In the genomic region with DNA sequence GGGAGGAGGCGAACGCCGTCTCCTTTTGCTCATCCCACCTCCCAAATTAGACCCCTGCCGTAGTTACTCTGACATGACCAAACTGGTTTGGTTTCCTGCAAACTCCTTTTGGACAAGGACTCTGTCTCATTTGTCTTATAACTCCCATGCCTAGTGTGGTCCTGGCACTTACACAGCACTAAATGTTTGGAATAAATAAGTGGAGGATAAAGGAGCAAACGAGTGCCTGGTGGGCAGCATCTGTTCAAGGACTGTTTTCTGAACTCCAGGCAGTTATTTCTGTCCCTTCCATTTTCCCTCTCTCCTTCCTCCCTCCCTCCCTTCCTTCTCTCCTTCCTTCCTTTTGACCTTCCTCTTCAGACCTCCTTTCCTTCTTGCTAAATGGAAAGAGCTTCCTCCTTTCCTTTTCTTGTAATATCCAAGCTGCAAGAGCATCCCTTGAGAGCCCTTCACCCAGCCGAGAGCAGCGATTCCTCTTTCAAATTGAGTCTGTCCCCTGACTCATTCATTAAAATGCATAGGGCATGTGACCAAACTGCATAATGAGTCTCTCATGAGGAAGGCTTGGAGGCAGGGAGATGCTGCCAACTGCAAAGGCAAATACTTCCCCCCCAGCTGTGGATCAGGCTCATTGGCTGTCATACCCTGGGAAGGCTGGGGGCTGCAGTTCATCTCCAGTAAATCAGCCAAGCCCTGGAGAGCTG, we compare ENCODE assay signal across 8 cellular contexts. TPM values are rescaled to one million over a fixed set of nuclear protein-coding genes. Genes with fewer than 3 reads are reported as not detected.
DNase-seq lines count a peak whose midpoint lies in the region; ATAC-seq and TF ChIP-seq lines count a peak whose summit lies in the region.

No MANE protein-coding gene starts in this region.

- peak overlapping the region; percentile 12; the same call in 1 of the 2 replicates for H3K9ac ChIP-seq in ES-I3 (ENCODE audit: low read depth, low read length)

- DNase-seq in fibroblast of gingiva (ENCODE audit: low read depth) (peak; percentile 98), glomerular visceral epithelial cell (ENCODE audit: extremely low spot score) (no peak)
- DNase-seq in natural killer cell treated with Interleukin-12 subunit alpha and Interleukin-12 subunit beta and Interleukin-15 and Interleukin-18, amount 100 ng/mL, for 72 hours (ENCODE audit: low spot score): no peak
- DNase-seq in stimulated activated naive CD4-positive, alpha-beta T cell treated with Interleukin-2 at 50 U/mL for 16 hours (lab: John Stamatoyannopoulos, UW): no peak

- H3K36me3 Mint-ChIP-seq in IgD-negative memory B cell: no peaks in the 10 kb centered on the region
- H3K36me3 Mint-ChIP-seq in natural killer cell treated with Interleukin-12 subunit alpha and Interleukin-12 subunit beta and Interleukin-15 and Interleukin-18, amount 100 ng/mL, for 72 hours: no peaks in the 10 kb centered on the region

- H3K9me3 ChIP-seq in ES-I3 (ENCODE audit: control insufficient read depth, insufficient read depth, low read length): no peaks in the 10 kb centered on the region

- ATAC-seq in GM21423 (IDR thresholded peaks at IDR 0.05; ENCODE audit: unreplicated experiment): peak; percentile 48
- ATAC-seq in SK-N-SH treated with all-trans-retinoic acid at 6 μM for 48 hours: peak; percentile 77
- peak in 1 of 2 donors; percentile 56 for ATAC-seq in natural killer cell treated with Interleukin-12 subunit alpha and Interleukin-12 subunit beta and Interleukin-15 and Interleukin-18, amount 100 ng/mL, for 72 hours

- H3K4me3 Mint-ChIP-seq in IgD-negative memory B cell: peak overlapping the region; percentile 31 to 97 (median 82)
- H3K4me3 Mint-ChIP-seq in natural killer cell treated with Interleukin-12 subunit alpha and Interleukin-12 subunit beta and Interleukin-15 and Interleukin-18, amount 100 ng/mL, for 72 hours: peak overlapping the region; percentile 85

- H3K4me1 Mint-ChIP-seq in IgD-negative memory B cell: peaks cover 32 to 56% (median 53%) of the 10 kb centered on the region in 3 donors
- H3K4me1 Mint-ChIP-seq in natural killer cell treated with Interleukin-12 subunit alpha and Interleukin-12 subunit beta and Interleukin-15 and Interleukin-18, amount 100 ng/mL, for 72 hours (ENCODE audit: low read depth in 2 of 2): peaks cover 42 to 46% of the 10 kb centered on the region in 2 donors

- H3K27ac Mint-ChIP-seq in IgD-negative memory B cell: peak overlapping the region; percentile 43 to 91 (median 90)
- H3K27ac Mint-ChIP-seq in natural killer cell treated with Interleukin-12 subunit alpha and Interleukin-12 subunit beta and Interleukin-15 and Interleukin-18, amount 100 ng/mL, for 72 hours: peak overlapping the region; percentile 13 to 53

- H3K27me3 Mint-ChIP-seq in IgD-negative memory B cell: peaks cover 4% of the 10 kb centered on the region
- H3K27me3 Mint-ChIP-seq in natural killer cell treated with Interleukin-12 subunit alpha and Interleukin-12 subunit beta and Interleukin-15 and Interleukin-18, amount 100 ng/mL, for 72 hours: peaks cover 0 to 2% of the 10 kb centered on the region in 2 donors

- H3K4me1 ChIP-seq in ES-I3 (ENCODE audit: insufficient read depth, low read length): peaks cover 44% of the 10 kb centered on the region

- H3K36me3 ChIP-seq in ES-I3 (ENCODE audit: insufficient read depth, low read length): no peaks in the 10 kb centered on the region

- H3K9me3 Mint-ChIP-seq in IgD-negative memory B cell: no peaks in the 10 kb centered on the region
- no peaks in the 10 kb centered on the region for H3K9me3 Mint-ChIP-seq in natural killer cell treated with Interleukin-12 subunit alpha and Interleukin-12 subunit beta and Interleukin-15 and Interleukin-18, amount 100 ng/mL, for 72 hours

TF ChIP-seq in SK-N-SH treated with all-trans-retinoic acid at 6 μM for 48 hours, 23 proteins besides CTCF, POLR2A, EP300 and RAD21 (continues in another document):
- no peak for TF ChIP-seq PPARA (CRISPR knock-in tag; IDR thresholded peaks at IDR 0.05; ENCODE audit: borderline replicate concordance)
- TF ChIP-seq CSDC2 (CRISPR knock-in tag; IDR thresholded peaks at IDR 0.05): no peak
- no peak for TF ChIP-seq ISL1 (CRISPR knock-in tag; IDR thresholded peaks at IDR 0.05)
- TF ChIP-seq ZFP3 (CRISPR knock-in tag; IDR thresholded peaks at IDR 0.05): no peak
- TF ChIP-seq ESRRG (CRISPR knock-in tag; IDR thresholded peaks at IDR 0.05): no peak
- TF ChIP-seq ZNF70 (CRISPR knock-in tag; IDR thresholded peaks at IDR 0.05): no peak
- no peak for TF ChIP-seq GLIS3 (CRISPR knock-in tag; IDR thresholded peaks at IDR 0.05)
- TF ChIP-seq CREB5 (CRISPR knock-in tag; IDR thresholded peaks at IDR 0.05; ENCODE audit: low read depth): no peak
- TF ChIP-seq ZC3H10 (CRISPR knock-in tag; IDR thresholded peaks at IDR 0.05): no peak
- TF ChIP-seq ZNF8 (CRISPR knock-in tag; IDR thresholded peaks at IDR 0.05): no peak
- no peak for TF ChIP-seq ARNTL (CRISPR knock-in tag; IDR thresholded peaks at IDR 0.05; ENCODE audit: borderline replicate concordance, low read depth)
- no peak for TF ChIP-seq TSHZ2 (CRISPR knock-in tag; IDR thresholded peaks at IDR 0.05)
- TF ChIP-seq RARB (CRISPR knock-in tag; IDR thresholded peaks at IDR 0.05): no peak
- no peak for TF ChIP-seq TOX (CRISPR knock-in tag; IDR thresholded peaks at IDR 0.05; ENCODE audit: borderline replicate concordance)
- TF ChIP-seq BACH2 (CRISPR knock-in tag; IDR thresholded peaks at IDR 0.05; ENCODE audit: borderline replicate concordance): no peak
- TF ChIP-seq, protein P1, sequence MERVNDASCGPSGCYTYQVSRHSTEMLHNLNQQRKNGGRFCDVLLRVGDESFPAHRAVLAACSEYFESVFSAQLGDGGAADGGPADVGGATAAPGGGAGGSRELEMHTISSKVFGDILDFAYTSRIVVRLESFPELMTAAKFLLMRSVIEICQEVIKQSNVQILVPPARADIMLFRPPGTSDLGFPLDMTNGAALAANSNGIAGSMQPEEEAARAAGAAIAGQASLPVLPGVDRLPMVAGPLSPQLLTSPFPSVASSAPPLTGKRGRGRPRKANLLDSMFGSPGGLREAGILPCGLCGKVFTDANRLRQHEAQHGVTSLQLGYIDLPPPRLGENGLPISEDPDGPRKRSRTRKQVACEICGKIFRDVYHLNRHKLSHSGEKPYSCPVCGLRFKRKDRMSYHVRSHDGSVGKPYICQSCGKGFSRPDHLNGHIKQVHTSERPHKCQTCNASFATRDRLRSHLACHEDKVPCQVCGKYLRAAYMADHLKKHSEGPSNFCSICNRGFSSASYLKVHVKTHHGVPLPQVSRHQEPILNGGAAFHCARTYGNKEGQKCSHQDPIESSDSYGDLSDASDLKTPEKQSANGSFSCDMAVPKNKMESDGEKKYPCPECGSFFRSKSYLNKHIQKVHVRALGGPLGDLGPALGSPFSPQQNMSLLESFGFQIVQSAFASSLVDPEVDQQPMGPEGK (CRISPR knock-in tag; IDR thresholded peaks at IDR 0.05; ENCODE audit: borderline replicate concordance): no peak
- no peak for TF ChIP-seq ZNF565 (CRISPR knock-in tag; conservative IDR thresholded peaks at IDR 0.05; ENCODE audit: low read depth)

RNA-seq across cellular contexts. Expression of gene CHD9, which starts 36.9 kb away (rescaled TPM):
- 72.3 TPM for polyA plus RNA-seq in IgD-negative memory B cell
- 10 to 100 TPM; 29.2 to 38.1 TPM for total RNA-seq in natural killer cell treated with Interleukin-12 subunit alpha and Interleukin-12 subunit beta and Interleukin-15 and Interleukin-18, amount 100 ng/mL, for 72 hours

RNA-seq across cellular contexts. Expression of gene CHD9NB, which starts 39.0 kb away (rescaled TPM):
- polyA plus RNA-seq in IgD-negative memory B cell: not detected
- under 1 TPM in 1 of 2 donors, not detected in 1; 0.17 TPM for total RNA-seq in natural killer cell treated with Interleukin-12 subunit alpha and Interleukin-12 subunit beta and Interleukin-15 and Interleukin-18, amount 100 ng/mL, for 72 hours
